ENCODE assay signal across 8 cellular contexts in genomic region chr17:27892542-27892865, GRCh38. TPM values are rescaled to one million over a fixed set of nuclear protein-coding genes. Genes with fewer than 3 reads are reported as not detected.
DNase-seq lines count a peak whose midpoint lies in the region; ATAC-seq, FAIRE-seq and TF ChIP-seq lines count a peak whose summit lies in the region.

No MANE protein-coding gene starts in this region.

- H3K27ac Mint-ChIP-seq in activated naive CD8-positive, alpha-beta T cell treated with anti-CD3 and anti-CD28 coated beads, Interleukin-2, amount 10 ng/mL, durations not matched to agents 7 days and 5 days, result peak overlapping the region; percentile 64
- peak overlapping the region; percentile 51 to 93 for H3K27ac Mint-ChIP-seq in stimulated activated naive CD8-positive, alpha-beta T cell treated with anti-CD3 and anti-CD28 coated beads, Interleukin-15, amount 100 ng/mL, for 72 hours

- H3K36me3 ChIP-seq in HUES6 (ENCODE audit: control insufficient read depth, insufficient read depth, low read length), result no peaks in the 10 kb centered on the region
- H3K36me3 ChIP-seq in kidney (ENCODE audit: control insufficient read depth in 1 of 2, insufficient read depth in 2 of 2, low read length in 2 of 2), result no peaks in the 10 kb centered on the region

- H3K9me3 Mint-ChIP-seq in activated naive CD8-positive, alpha-beta T cell treated with anti-CD3 and anti-CD28 coated beads, Interleukin-2, amount 10 ng/mL, durations not matched to agents 7 days and 5 days, result no peaks in the 10 kb centered on the region
- no peaks in the 10 kb centered on the region for H3K9me3 Mint-ChIP-seq in stimulated activated naive CD8-positive, alpha-beta T cell treated with anti-CD3 and anti-CD28 coated beads, Interleukin-15, amount 100 ng/mL, for 72 hours

- intact Hi-C loops in kidney (cut with DNase I), result no loop called here

- no peak for ATAC-seq in activated naive CD8-positive, alpha-beta T cell treated with anti-CD3 and anti-CD28 coated beads, Interleukin-2, amount 10 ng/mL, durations not matched to agents 7 days and 5 days (ENCODE audit: low read depth)
- no peak for ATAC-seq in stimulated activated naive CD8-positive, alpha-beta T cell treated with anti-CD3 and anti-CD28 coated beads, Interleukin-15, amount 100 ng/mL, for 72 hours
- ATAC-seq in GM18867 (IDR thresholded peaks at IDR 0.05; ENCODE audit: unreplicated experiment), result no peak

- H3K27me3 Mint-ChIP-seq in activated naive CD8-positive, alpha-beta T cell treated with anti-CD3 and anti-CD28 coated beads, Interleukin-2, amount 10 ng/mL, durations not matched to agents 7 days and 5 days, result peaks cover 33% of the 10 kb centered on the region
- H3K27me3 Mint-ChIP-seq in stimulated activated naive CD8-positive, alpha-beta T cell treated with anti-CD3 and anti-CD28 coated beads, Interleukin-15, amount 100 ng/mL, for 72 hours, result peaks cover 34% of the 10 kb centered on the region

- no peak for FAIRE-seq in kidney (lab: Jason Lieb, UNC)

- DNase-seq in activated naive CD8-positive, alpha-beta T cell treated with anti-CD3 and anti-CD28 coated beads, Interleukin-2, amount 10 ng/mL, durations not matched to agents 7 days and 5 days, result no peak
- DNase-seq in kidney (no peak), NCI-H2227 treated with DMSO at 0.1 percent for 48 hours (lab: John Stamatoyannopoulos, UW) (no peak), NCI-H446 treated with DMSO at 0.1 percent for 48 hours (lab: John Stamatoyannopoulos, UW) (no peak)
- no peak for DNase-seq in stimulated activated naive CD8-positive, alpha-beta T cell treated with anti-CD3 and anti-CD28 coated beads, Interleukin-15, amount 100 ng/mL, for 72 hours
- no peak for DNase-seq in stimulated activated CD4-positive, alpha-beta T cell treated with anti-CD3 and anti-CD28 coated beads, Interleukin-4, amount 100 ng/mL, for 24 hours

- peaks cover 18% of the 10 kb centered on the region for H3K27me3 ChIP-seq in HUES6 (ENCODE audit: control insufficient read depth, insufficient read depth, low read length)

- no peaks in the 10 kb centered on the region for H3K9me3 ChIP-seq in HUES6 (ENCODE audit: control insufficient read depth, insufficient read depth, low read depth, low read length)
- no peaks in the 10 kb centered on the region for H3K9me3 ChIP-seq in kidney (ENCODE audit: control insufficient read depth in 1 of 2, low read length in 2 of 2)

- H3K27ac ChIP-seq in HUES6 (ENCODE audit: low read depth, low read length) (no peak overlapping the region), kidney (ENCODE audit: low read depth in 2 of 2, low read length in 2 of 2) (peak overlapping the region; percentile 59 to 79)

- H3K4me1 ChIP-seq in HUES6 (ENCODE audit: control insufficient read depth, insufficient read depth, low read length) (peaks cover 52% of the 10 kb centered on the region), kidney (ENCODE audit: control insufficient read depth in 1 of 2, insufficient read depth in 1 of 2, low read depth in 1 of 2, low read length in 2 of 2) (peaks cover 14 to 35% of the 10 kb centered on the region in 2 donors)

- peaks cover 24% of the 10 kb centered on the region for H3K4me1 Mint-ChIP-seq in activated naive CD8-positive, alpha-beta T cell treated with anti-CD3 and anti-CD28 coated beads, Interleukin-2, amount 10 ng/mL, durations not matched to agents 7 days and 5 days
- peaks cover 29% of the 10 kb centered on the region for H3K4me1 Mint-ChIP-seq in stimulated activated naive CD8-positive, alpha-beta T cell treated with anti-CD3 and anti-CD28 coated beads, Interleukin-15, amount 100 ng/mL, for 72 hours

- H3K9ac ChIP-seq in HUES6 (ENCODE audit: low read length), result peak overlapping the region; percentile 48
- peak overlapping the region; percentile 72 to 79 for H3K9ac ChIP-seq in kidney (ENCODE audit: low read length in 2 of 2)

- peak overlapping the region; percentile 82 for H3K4me3 Mint-ChIP-seq in activated naive CD8-positive, alpha-beta T cell treated with anti-CD3 and anti-CD28 coated beads, Interleukin-2, amount 10 ng/mL, durations not matched to agents 7 days and 5 days
- H3K4me3 Mint-ChIP-seq in stimulated activated naive CD8-positive, alpha-beta T cell treated with anti-CD3 and anti-CD28 coated beads, Interleukin-15, amount 100 ng/mL, for 72 hours, result peak overlapping the region; percentile 77 to 85

- H3K4me3 ChIP-seq in HUES6 (ENCODE audit: low read depth, low read length) (peak overlapping the region; percentile 65), kidney (ENCODE audit: low read length in 2 of 2) (peak overlapping the region; percentile 49 to 72)

- POLR2A ChIA-PET in activated naive CD8-positive, alpha-beta T cell treated with anti-CD3 and anti-CD28 coated beads, Interleukin-2, amount 10 ng/mL, durations not matched to agents 7 days and 5 days (lab: Charles Lee), result interaction anchor here (0.7 to 3.0 kb wide), 6 partner anchors 8 to 149 kb away, joined by 3 to 41 read pairs (median 8); no protein-coding TSS in a partner anchor

- TF ChIP-seq CTCF in kidney (IDR thresholded peaks at IDR 0.05; ENCODE audit: borderline replicate concordance, extremely low read depth, insufficient read depth), result no peak

- H3K36me3 Mint-ChIP-seq in activated naive CD8-positive, alpha-beta T cell treated with anti-CD3 and anti-CD28 coated beads, Interleukin-2, amount 10 ng/mL, durations not matched to agents 7 days and 5 days, result peaks cover 2% of the 10 kb centered on the region

RNA-seq across cellular contexts. Expression of gene LYRM9, which starts 0.7 kb away (rescaled TPM):
- total RNA-seq in activated naive CD8-positive, alpha-beta T cell treated with anti-CD3 and anti-CD28 coated beads, Interleukin-2, amount 10 ng/mL, durations not matched to agents 7 days and 5 days, result 1 to 10 TPM; 8.0 to 8.3 TPM
- total RNA-seq in kidney, result 21.7 TPM
- polyA plus RNA-seq in kidney (ENCODE audit: insufficient read depth, low read depth, low replicate concordance), result 29.1 TPM
